In genomic region chr5:134116291-134116690, GRCh38 we compare ENCODE assay signal across 12 cellular contexts. TPM values are rescaled to one million over a fixed set of nuclear protein-coding genes. Genes with fewer than 3 reads are reported as not detected.
DNase-seq lines count a peak whose midpoint lies in the region; TF ChIP-seq lines count a peak whose summit lies in the region.
"Had no signal": no experiment of that assay in that cellular context is flagged by ENCODE, and none has a peak within 500 bp of the region (broad histone marks: within the 10 kb centered on the region; RNA-seq: fewer than 3 reads in every experiment).

No MANE protein-coding gene starts in this region.

- H3K4me1 ChIP-seq in Peyer's patch (peaks cover 0 to 23% (median 6%) of the 10 kb centered on the region in 4 donors), colonic mucosa (no peaks in the 10 kb centered on the region), osteoblast (ENCODE audit: insufficient read depth, low read length) (peaks cover 15% of the 10 kb centered on the region)

- no peak for TF ChIP-seq POLR2A in Peyer's patch (IDR thresholded peaks at IDR 0.05)

- peak overlapping the region; percentile 72 for H3K4me2 ChIP-seq in osteoblast (ENCODE audit: insufficient read depth, low read length)

- DNase-seq in T-helper 2 cell treated with Interferon-gamma antibody and Interleukin-4, amounts not matched to agents 5 μg/mL and 100 μg/mL, for 36 hours (ENCODE audit: low spot score), result no peak
- DNase-seq in T-helper 2 cell, result no peak
- no peak for DNase-seq in Peyer's patch
- no peak for DNase-seq in colonic mucosa
- DNase-seq in osteoblast (ENCODE audit: insufficient read length, low spot score, missing footprints), result peak; percentile 71
- DNase-seq in AG20443 (ENCODE audit: low spot score), result no peak
- no peak for DNase-seq in 8988T
- DNase-seq in activated effector memory CD4-positive, alpha-beta T cell treated with Interleukin-2 at 50 U/mL for 16 hours, result no peak
- DNase-seq: KG1, NCI-H1436 treated with DMSO at 0.1 percent for 48 hours, NCI-H526 treated with DMSO at 0.1 percent for 48 hours, transverse colon had no signal

- H3K9me3 ChIP-seq in Peyer's patch, result no peaks in the 10 kb centered on the region
- no peaks in the 10 kb centered on the region for H3K9me3 ChIP-seq in colonic mucosa
- H3K9me3 ChIP-seq in osteoblast (ENCODE audit: low read depth, low read length), result no peaks in the 10 kb centered on the region
- H3K9me3 ChIP-seq: transverse colon had no signal

- no peak overlapping the region for H2AFZ ChIP-seq in osteoblast (ENCODE audit: low read length)

- no peaks in the 10 kb centered on the region for H3K9me3 Mint-ChIP-seq in T-helper 2 cell treated with Interferon-gamma antibody and Interleukin-4, amounts not matched to agents 5 μg/mL and 100 μg/mL, for 36 hours

- H3K27ac Mint-ChIP-seq in T-helper 2 cell treated with Interferon-gamma antibody and Interleukin-4, amounts not matched to agents 5 μg/mL and 100 μg/mL, for 36 hours, result no peak overlapping the region

- H3K36me3 Mint-ChIP-seq in T-helper 2 cell treated with Interferon-gamma antibody and Interleukin-4, amounts not matched to agents 5 μg/mL and 100 μg/mL, for 36 hours (ENCODE audit: low read depth), result peaks cover 21% of the 10 kb centered on the region

- H3K4me3 ChIP-seq in Peyer's patch (peak overlapping the region in 3 of 4 donors; percentile 62 to 69 (median 68)), colonic mucosa (peak overlapping the region; percentile 40), osteoblast (ENCODE audit: insufficient read depth, low read length) (no peak overlapping the region)

- peak overlapping the region; percentile 32 for H3K4me3 Mint-ChIP-seq in T-helper 2 cell treated with Interferon-gamma antibody and Interleukin-4, amounts not matched to agents 5 μg/mL and 100 μg/mL, for 36 hours

- peaks cover 0 to 7% of the 10 kb centered on the region in 2 donors for H3K27me3 ChIP-seq in Peyer's patch
- H3K27me3 ChIP-seq in colonic mucosa, result peaks cover 12% of the 10 kb centered on the region
- H3K27me3 ChIP-seq in osteoblast (ENCODE audit: insufficient read depth, low read length), result no peaks in the 10 kb centered on the region

- peaks cover 9% of the 10 kb centered on the region for H4K20me1 ChIP-seq in osteoblast (ENCODE audit: insufficient read depth, low read length)

- TF ChIP-seq CTCF in Peyer's patch (IDR thresholded peaks at IDR 0.05), result no peak
- no peak for TF ChIP-seq CTCF in colonic mucosa (IDR thresholded peaks at IDR 0.05)
- no peak for TF ChIP-seq CTCF in osteoblast (IDR thresholded peaks at IDR 0.05; ENCODE audit: extremely low read depth, low read depth, low read length)

- peak overlapping the region in 3 of 4 donors; percentile 71 to 83 (median 74) for H3K27ac ChIP-seq in Peyer's patch
- H3K27ac ChIP-seq in colonic mucosa, result no peak overlapping the region
- no peak overlapping the region for H3K27ac ChIP-seq in osteoblast (ENCODE audit: low read depth, low read length)

- H3K79me2 ChIP-seq in osteoblast (ENCODE audit: insufficient read depth, low read length), result peaks cover 4% of the 10 kb centered on the region

- no peak overlapping the region for H3K9ac ChIP-seq in colonic mucosa (ENCODE audit: low read depth in 2 of 2, low read length in 2 of 2)

- H3K4me1 Mint-ChIP-seq in T-helper 2 cell treated with Interferon-gamma antibody and Interleukin-4, amounts not matched to agents 5 μg/mL and 100 μg/mL, for 36 hours (ENCODE audit: low read depth), result peaks cover 26% of the 10 kb centered on the region

- intact Hi-C loops in colonic mucosa (cut with DNase I), result no loop called here

- H3K36me3 ChIP-seq in Peyer's patch (no peaks in the 10 kb centered on the region), colonic mucosa (no peaks in the 10 kb centered on the region), osteoblast (ENCODE audit: insufficient read depth, low read length) (peaks cover 7% of the 10 kb centered on the region)
- H3K36me3 ChIP-seq: transverse colon had no signal

- peaks cover 71% of the 10 kb centered on the region for H3K27me3 Mint-ChIP-seq in T-helper 2 cell treated with Interferon-gamma antibody and Interleukin-4, amounts not matched to agents 5 μg/mL and 100 μg/mL, for 36 hours (ENCODE audit: low read depth)

RNA-seq across cellular contexts. Expression of gene TCF7, which starts 1.8 kb away (rescaled TPM):
- total RNA-seq in Peyer's patch (10 to 100 TPM; 11.8 to 32.2 (median 22.0) TPM), colonic mucosa (1 to 10 TPM; 4.3 to 9.4 TPM), osteoblast (2.9 and 3.3 TPM in 2 replicates)

Comparison
In these comparisons a context has a peak if more than half of its experiments do, and no peak if none do; other contexts are left out.
1. H3K27ac ChIP-seq: peak in Peyer's patch (3 of 4); none in colonic mucosa (single experiment) and osteoblast (single experiment).